In the genomic region with DNA sequence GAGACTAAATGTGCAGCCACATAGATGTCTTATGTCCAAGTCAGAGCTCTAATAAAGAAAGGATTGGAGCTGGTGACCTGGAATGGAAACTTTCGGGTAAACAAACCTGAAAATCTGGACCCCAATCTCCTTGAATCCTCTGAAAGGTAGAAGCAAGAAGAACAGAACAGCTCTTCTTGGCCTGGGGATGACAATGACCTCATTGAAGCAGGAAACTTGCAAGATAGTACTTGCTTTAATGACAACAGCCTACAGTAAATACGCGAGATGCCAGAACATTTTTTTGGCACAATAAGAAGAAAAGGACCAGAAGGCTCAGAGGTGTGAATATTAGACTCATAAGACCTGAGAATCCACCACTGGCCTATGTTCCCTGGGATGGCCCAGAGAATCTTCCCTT, we compare ENCODE assay signal across 9 cellular contexts. TPM values are rescaled to one million over a fixed set of nuclear protein-coding genes. Genes with fewer than 3 reads are reported as not detected.
"Had no signal": no experiment of that assay in that cellular context is flagged by ENCODE, and none has a peak within 500 bp of the region (broad histone marks: within the 10 kb centered on the region; RNA-seq: fewer than 3 reads in every experiment).

No MANE protein-coding gene starts in this region.

- H3K4me3 ChIP-seq: HAP-1, K562 had no signal

- ATAC-seq: HCT116, K562 had no signal

- FAIRE-seq: HTR-8/SVneo, K562 had no signal

- H3K27ac Mint-ChIP-seq: HFFc6 had no signal

- H3K36me3 ChIP-seq: HAP-1 had no signal

- DNase-seq: GOT3, H7, HFFc6, IMR-90 had no signal

- H3K4me3 Mint-ChIP-seq: HFFc6 had no signal

- H3K9me3 ChIP-seq: HAP-1 had no signal

RNA-seq across cellular contexts. Expression of a gene that starts 4.1 kb away (rescaled TPM):
- total RNA-seq: HFFc6, HT-29, IMR-90, K562 had no signal
